Comparison of ENCODE assay signal across 23 cellular contexts in genomic region chr1:112770724-112771123, GRCh38.
"Had no signal": no experiment of that assay in that cellular context is flagged by ENCODE, and none has a peak within 500 bp of the region (broad histone marks: within the 10 kb centered on the region; RNA-seq: fewer than 3 reads in every experiment).

No MANE protein-coding gene starts in this region.

- H3K36me3 ChIP-seq: right lobe of liver, suprapubic skin, thyroid gland had no signal

- H3K36me3 Mint-ChIP-seq: naive B cell; stimulated activated effector memory CD8-positive, alpha-beta T cell treated with anti-CD3 and anti-CD28 coated beads, Interleukin-12 subunit alpha, Interleukin-12 subunit beta, amount 100 ng/mL, for 72 hours; type B pancreatic cell had no signal

- H3K4me1 Mint-ChIP-seq: nephron had no signal

- H3K27ac Mint-ChIP-seq: endodermal cell; nephron; stimulated activated effector memory CD8-positive, alpha-beta T cell treated with anti-CD3 and anti-CD28 coated beads, Interleukin-12 subunit alpha, Interleukin-12 subunit beta, amount 100 ng/mL, for 72 hours; type B pancreatic cell had no signal

- DNase-seq: dermis blood vessel endothelial cell; endodermal cell; erythroblast; foreskin melanocyte; head of caudate nucleus; hippocampal formation; left colon; mesendoderm; naive B cell; psoas muscle; retina; right lobe of liver; stimulated activated CD4-positive, alpha-beta T cell treated with anti-CD3 and anti-CD28 coated beads, Interleukin-4, amount 100 ng/mL, for 1 hour; stimulated activated CD8-positive, alpha-beta memory T cell treated with anti-CD3 and anti-CD28 coated beads, Interleukin-4, amount 100 ng/mL, for 48 hours; stimulated activated naive CD8-positive, alpha-beta T cell treated with anti-CD3 and anti-CD28 coated beads, Interleukin-15, Interleukin-2, amounts not matched to agents 100 U/mL and 50 U/mL, for 24 hours; thyroid gland had no signal

- ATAC-seq: left colon; psoas muscle; right lobe of liver; stimulated activated effector memory CD8-positive, alpha-beta T cell treated with anti-CD3 and anti-CD28 coated beads, Interleukin-12 subunit alpha, Interleukin-12 subunit beta, amount 100 ng/mL, for 72 hours; stimulated activated naive CD8-positive, alpha-beta T cell treated with anti-CD3 and anti-CD28 coated beads, Interleukin-15, Interleukin-2, amounts not matched to agents 100 U/mL and 50 U/mL, for 24 hours had no signal

- H3K27ac ChIP-seq: parathyroid adenoma, psoas muscle, right lobe of liver, suprapubic skin, thyroid gland had no signal

- H3K4me1 ChIP-seq: parathyroid adenoma, psoas muscle, right lobe of liver, suprapubic skin, thyroid gland had no signal

- H3K9me3 ChIP-seq: psoas muscle, right lobe of liver, suprapubic skin, thyroid gland had no signal

- H3K9ac ChIP-seq: parathyroid adenoma had no signal

- H2AFZ ChIP-seq: parathyroid adenoma had no signal

- H3K79me2 ChIP-seq: parathyroid adenoma had no signal

- H3K4me3 Mint-ChIP-seq: endodermal cell; naive B cell; nephron; stimulated activated effector memory CD8-positive, alpha-beta T cell treated with anti-CD3 and anti-CD28 coated beads, Interleukin-12 subunit alpha, Interleukin-12 subunit beta, amount 100 ng/mL, for 72 hours; type B pancreatic cell had no signal

- H3K4me3 ChIP-seq: psoas muscle, right lobe of liver, suprapubic skin, thyroid gland had no signal

- H3K27me3 ChIP-seq: right lobe of liver, suprapubic skin, thyroid gland had no signal

- FAIRE-seq: endothelial cell of umbilical vein, urothelium cell line had no signal
